ENCODE assay signal across 2 cellular contexts in the genomic region with DNA sequence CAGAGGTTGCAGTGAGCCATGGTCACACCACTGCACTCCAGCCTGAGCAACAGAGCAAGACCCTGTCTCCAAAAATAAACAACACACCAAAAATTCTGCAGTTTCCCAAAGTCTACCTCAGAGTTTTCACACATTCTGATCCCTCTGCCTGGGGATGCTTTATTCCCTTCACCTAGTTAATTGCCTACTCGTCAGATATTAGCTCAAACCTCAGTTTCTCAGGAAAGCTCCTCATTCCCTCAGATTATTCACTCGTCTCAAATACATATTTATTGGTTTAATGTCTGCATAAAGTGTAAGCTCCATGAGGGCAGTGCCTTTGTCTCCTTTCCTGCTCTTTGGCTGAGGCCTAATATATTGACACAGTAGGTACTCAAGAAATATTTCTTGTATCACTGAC.
TF ChIP-seq lines count a peak whose summit lies in the region.

No MANE protein-coding gene starts in this region.

TF ChIP-seq in HEK293, 187 proteins besides CTCF, POLR2A, EP300 and RAD21:
- TF ChIP-seq ZNF560 (tag by site-specific recombination; IDR thresholded peaks at IDR 0.05; ENCODE audit: borderline replicate concordance) = no peak
- peak; percentile 63; the same call in 1 of the 2 replicates for TF ChIP-seq ZNF10 (tag by site-specific recombination; IDR thresholded peaks at IDR 0.05)

TF ChIP-seq in K562, 482 proteins besides CTCF, POLR2A, EP300 and RAD21:
- TF ChIP-seq SNIP1 (IDR thresholded peaks at IDR 0.05; ENCODE audit: low read depth) (no peak), ZNF316 (IDR thresholded peaks at IDR 0.05) (peak; percentile 69), SP2 (IDR thresholded peaks at IDR 0.05; ENCODE audit: extremely low read depth, low read depth, low read length, poor library complexity, severe bottlenecking) (no peak), TARDBP (IDR thresholded peaks at IDR 0.05) (no peak), C11orf30 (IDR thresholded peaks at IDR 0.05; ENCODE audit: low read depth) (0 out of 2 replicates have a peak, but pooled peaks have one; percentile 13)
- TF ChIP-seq, protein P1, sequence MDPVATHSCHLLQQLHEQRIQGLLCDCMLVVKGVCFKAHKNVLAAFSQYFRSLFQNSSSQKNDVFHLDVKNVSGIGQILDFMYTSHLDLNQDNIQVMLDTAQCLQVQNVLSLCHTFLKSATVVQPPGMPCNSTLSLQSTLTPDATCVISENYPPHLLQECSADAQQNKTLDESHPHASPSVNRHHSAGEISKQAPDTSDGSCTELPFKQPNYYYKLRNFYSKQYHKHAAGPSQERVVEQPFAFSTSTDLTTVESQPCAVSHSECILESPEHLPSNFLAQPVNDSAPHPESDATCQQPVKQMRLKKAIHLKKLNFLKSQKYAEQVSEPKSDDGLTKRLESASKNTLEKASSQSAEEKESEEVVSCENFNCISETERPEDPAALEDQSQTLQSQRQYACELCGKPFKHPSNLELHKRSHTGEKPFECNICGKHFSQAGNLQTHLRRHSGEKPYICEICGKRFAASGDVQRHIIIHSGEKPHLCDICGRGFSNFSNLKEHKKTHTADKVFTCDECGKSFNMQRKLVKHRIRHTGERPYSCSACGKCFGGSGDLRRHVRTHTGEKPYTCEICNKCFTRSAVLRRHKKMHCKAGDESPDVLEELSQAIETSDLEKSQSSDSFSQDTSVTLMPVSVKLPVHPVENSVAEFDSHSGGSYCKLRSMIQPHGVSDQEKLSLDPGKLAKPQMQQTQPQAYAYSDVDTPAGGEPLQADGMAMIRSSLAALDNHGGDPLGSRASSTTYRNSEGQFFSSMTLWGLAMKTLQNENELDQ (CRISPR knock-in tag; IDR thresholded peaks at IDR 0.05; ENCODE audit: borderline replicate concordance) = no peak
TF ChIP-seq in K562: peak in this region for 2.
